17 cellular contexts compared by ENCODE assay signal in genomic region chr2:221420245-221420644, GRCh38.
A peak's percentile ranks its signal among the peaks of the same experiment; 100 is the strongest.
DNase-seq lines count a peak whose midpoint lies in the region; ATAC-seq, FAIRE-seq and TF ChIP-seq lines count a peak whose summit lies in the region.
"Had no signal": no experiment of that assay in that cellular context is flagged by ENCODE, and none has a peak within 500 bp of the region (broad histone marks: within the 10 kb centered on the region; RNA-seq: fewer than 3 reads in every experiment).

No MANE protein-coding gene starts in this region.

- intact Hi-C loops in GM12878 (cut with micrococcal nuclease; ENCODE audit: unreplicated experiment) (no loop called here), A673 (cut with micrococcal nuclease; ENCODE audit: unreplicated experiment) (no loop called here)

- no peak for TF ChIP-seq POLR2A in GM12878 (IDR thresholded peaks at IDR 0.05; ENCODE audit: low read depth, low read length)

- H3K4me1 ChIP-seq in GM12878 (ENCODE audit: control insufficient read depth, insufficient read depth, low read length): no peaks in the 10 kb centered on the region
- no peaks in the 10 kb centered on the region for H3K4me1 ChIP-seq in A673 (ENCODE audit: insufficient read depth, low read length, poor library complexity, severe bottlenecking)

- peaks cover 6% of the 10 kb centered on the region for H3K4me1 Mint-ChIP-seq in activated naive CD8-positive, alpha-beta T cell (ENCODE audit: low read depth)
- H3K4me1 Mint-ChIP-seq in activated naive CD8-positive, alpha-beta T cell treated with anti-CD3 and anti-CD28 coated beads, Interleukin-2, amount 50 U/mL, for 24 hours: peaks cover 11% of the 10 kb centered on the region
- H3K4me1 Mint-ChIP-seq: activated naive CD8-positive, alpha-beta T cell treated with anti-CD3 and anti-CD28 coated beads, Interleukin-2, amount 10 ng/mL, durations not matched to agents 7 days and 5 days had no signal

- POLR2A ChIA-PET in GM12878 (lab: Charles Lee) (no interaction called here), A673 (lab: Charles Lee; ENCODE audit: low non-redundant PET) (no interaction called here)

- RAD21 ChIA-PET in GM12878 (lab: Charles Lee; ENCODE audit: unreplicated experiment): no interaction called here

- H3K36me3 Mint-ChIP-seq in activated naive CD8-positive, alpha-beta T cell: no peaks in the 10 kb centered on the region
- no peaks in the 10 kb centered on the region for H3K36me3 Mint-ChIP-seq in activated naive CD8-positive, alpha-beta T cell treated with anti-CD3 and anti-CD28 coated beads, Interleukin-2, amount 50 U/mL, for 24 hours (ENCODE audit: low read depth)
- H3K36me3 Mint-ChIP-seq: activated naive CD8-positive, alpha-beta T cell treated with anti-CD3 and anti-CD28 coated beads, Interleukin-2, amount 10 ng/mL, durations not matched to agents 7 days and 5 days had no signal

- ATAC-seq in activated naive CD8-positive, alpha-beta T cell treated with anti-CD3 and anti-CD28 coated beads, Interleukin-2, amount 50 U/mL, for 24 hours: no peak
- ATAC-seq in GM12878: peak; percentile 85
- ATAC-seq in HG02798 (IDR thresholded peaks at IDR 0.05; ENCODE audit: poor library complexity, unreplicated experiment): no peak
- ATAC-seq: gastroesophageal sphincter had no signal

- peak overlapping the region; percentile 13 for H3K27ac Mint-ChIP-seq in activated naive CD8-positive, alpha-beta T cell
- no peak overlapping the region for H3K27ac Mint-ChIP-seq in activated naive CD8-positive, alpha-beta T cell treated with anti-CD3 and anti-CD28 coated beads, Interleukin-2, amount 50 U/mL, for 24 hours
- H3K27ac Mint-ChIP-seq: activated naive CD8-positive, alpha-beta T cell treated with anti-CD3 and anti-CD28 coated beads, Interleukin-2, amount 10 ng/mL, durations not matched to agents 7 days and 5 days; type B pancreatic cell had no signal

- SMC1A ChIA-PET in GM12878 (lab: Charles Lee; ENCODE audit: uncharacterized antibody, unreplicated experiment): interaction anchor here (1.1 kb wide), 1 partner anchor 11 kb away, joined by 3 read pairs; no protein-coding TSS in a partner anchor

- no peak for FAIRE-seq in GM12878 (lab: Jason Lieb, UNC)
- FAIRE-seq: H54, islet of Langerhans had no signal

- no peaks in the 10 kb centered on the region for H4K20me1 ChIP-seq in GM12878 (ENCODE audit: control insufficient read depth, insufficient read depth)

- TF ChIP-seq CTCF in GM12878 (IDR thresholded peaks at IDR 0.05 in 2 of 3, conservative IDR thresholded peaks at IDR 0.05 in 1 of 3; ENCODE audit: control insufficient read depth in 2 of 3, extremely low read depth in 1 of 3, insufficient read depth in 1 of 3, low read depth in 3 of 3, low read length in 3 of 3) (no peak), A673 (conservative IDR thresholded peaks at IDR 0.05; ENCODE audit: low read depth, low read length) (no peak)

- H3K9me3 Mint-ChIP-seq in activated naive CD8-positive, alpha-beta T cell (ENCODE audit: low read depth): no peaks in the 10 kb centered on the region
- H3K9me3 Mint-ChIP-seq in activated naive CD8-positive, alpha-beta T cell treated with anti-CD3 and anti-CD28 coated beads, Interleukin-2, amount 50 U/mL, for 24 hours: no peaks in the 10 kb centered on the region
- H3K9me3 Mint-ChIP-seq: activated naive CD8-positive, alpha-beta T cell treated with anti-CD3 and anti-CD28 coated beads, Interleukin-2, amount 10 ng/mL, durations not matched to agents 7 days and 5 days; type B pancreatic cell had no signal

- DNase-seq in activated naive CD8-positive, alpha-beta T cell treated with anti-CD3 and anti-CD28 coated beads, Interleukin-2, amount 50 U/mL, for 24 hours: no peak
- DNase-seq in Jurkat, Clone E6-1 (ENCODE audit: low read depth, low spot score): peak; percentile 23
- DNase-seq in GM12878 (ENCODE audit: low read depth, low spot score) (peak; percentile 12), pulmonary artery endothelial cell (ENCODE audit: low read depth, low spot score) (peak; percentile 71), A673 (ENCODE audit: low spot score) (no peak), DMS53 (lab: John Stamatoyannopoulos, UW) (no peak)
- DNase-seq: activated naive CD8-positive, alpha-beta T cell treated with anti-CD3 and anti-CD28 coated beads, Interleukin-2, amount 10 ng/mL, durations not matched to agents 7 days and 5 days; cerebellar nuclear complex; NCI-H2107; nucleus accumbens; stimulated activated CD4-positive, alpha-beta T cell treated with anti-CD3 and anti-CD28 coated beads, Interleukin-4, amount 100 ng/mL, for 24 hours had no signal

- TF ChIP-seq RAD21 in GM12878 (IDR thresholded peaks at IDR 0.05; ENCODE audit: insufficient read depth, low read depth, low read length): no peak

- H3K36me3 ChIP-seq in GM12878 (ENCODE audit: control insufficient read depth in 2 of 2, insufficient read depth in 2 of 2, low read length in 1 of 2): no peaks in the 10 kb centered on the region
- peaks cover 13% of the 10 kb centered on the region for H3K36me3 ChIP-seq in A673 (ENCODE audit: insufficient read depth, low read length, poor library complexity, severe bottlenecking)

- no peak overlapping the region for H3K4me2 ChIP-seq in GM12878 (ENCODE audit: control insufficient read depth, insufficient read depth)

- CTCF ChIA-PET in GM12878 (lab: Yijun Ruan, JAX) (no interaction called here), A673 (lab: Charles Lee) (no interaction called here)

- H3K27me3 Mint-ChIP-seq in activated naive CD8-positive, alpha-beta T cell: no peaks in the 10 kb centered on the region
- no peaks in the 10 kb centered on the region for H3K27me3 Mint-ChIP-seq in activated naive CD8-positive, alpha-beta T cell treated with anti-CD3 and anti-CD28 coated beads, Interleukin-2, amount 50 U/mL, for 24 hours
- H3K27me3 Mint-ChIP-seq: type B pancreatic cell had no signal

- 2% methylated on average over 7 of the region's 7 CpGs for WGBS in GM12878 (ENCODE audit: insufficient coverage, insufficient replicate concordance, low lambda C conversion rate, missing lambda C conversion rate)

- BruUV-seq in GM12878 (replicated peaks; lab: Mats Ljungman, UMichigan) (no TSS peak), A673 (replicated peaks; lab: Mats Ljungman, UMichigan) (no TSS peak)

- no peaks in the 10 kb centered on the region for H3K9me3 ChIP-seq in GM12878 (replicated peaks; ENCODE audit: control insufficient read depth, insufficient read depth, low read length)
- H3K9me3 ChIP-seq in A673 (ENCODE audit: low read depth, low read length, poor library complexity, severe bottlenecking): no peaks in the 10 kb centered on the region
- H3K9me3 ChIP-seq: gastroesophageal sphincter had no signal

- H3K4me3 ChIP-seq in Jurkat, Clone E6-1 (ENCODE audit: low read length): no peak overlapping the region
- no peak overlapping the region for H3K4me3 ChIP-seq in GM12878
- H3K4me3 ChIP-seq in A673 (ENCODE audit: low read depth, low read length, poor library complexity, severe bottlenecking): no peak overlapping the region
- H3K4me3 ChIP-seq: gastroesophageal sphincter had no signal

- H3K4me3 Mint-ChIP-seq in activated naive CD8-positive, alpha-beta T cell: no peak overlapping the region
- no peak overlapping the region for H3K4me3 Mint-ChIP-seq in activated naive CD8-positive, alpha-beta T cell treated with anti-CD3 and anti-CD28 coated beads, Interleukin-2, amount 50 U/mL, for 24 hours
- H3K4me3 Mint-ChIP-seq: activated naive CD8-positive, alpha-beta T cell treated with anti-CD3 and anti-CD28 coated beads, Interleukin-2, amount 10 ng/mL, durations not matched to agents 7 days and 5 days; type B pancreatic cell had no signal

- H3K9ac ChIP-seq in GM12878 (ENCODE audit: control insufficient read depth, insufficient read depth, low read length): no peak overlapping the region

- no peak overlapping the region for H3K27ac ChIP-seq in GM12878 (ENCODE audit: control insufficient read depth, insufficient read depth)
- no peak overlapping the region for H3K27ac ChIP-seq in A673 (ENCODE audit: low read depth, low read length, poor library complexity, severe bottlenecking)
- H3K27ac ChIP-seq: gastroesophageal sphincter had no signal

- no peaks in the 10 kb centered on the region for H3K79me2 ChIP-seq in GM12878 (ENCODE audit: control insufficient read depth, insufficient read depth, low read length)

- in situ Hi-C loops in GM12878 (cut with MboI): no loop called here

- peak in 1 of 2 experiments; percentile 60; a peak in 1 of 4 replicates for TF ChIP-seq EP300 in GM12878 (IDR thresholded peaks at IDR 0.05; ENCODE audit: borderline replicate concordance in 1 of 2, control insufficient read depth in 1 of 2, low read depth in 2 of 2, low read length in 2 of 2)

- H2AFZ ChIP-seq in GM12878 (ENCODE audit: control insufficient read depth, low read depth, low read length): no peak overlapping the region

- H3K27me3 ChIP-seq in GM12878 (replicated peaks in 1 of 2; ENCODE audit: control insufficient read depth in 2 of 2, insufficient read depth in 2 of 2, low read length in 1 of 2) (no peaks in the 10 kb centered on the region; a peak in 1 of 4 replicates), A673 (replicated peaks; ENCODE audit: insufficient read depth, low read depth, low read length, poor library complexity) (no peaks in the 10 kb centered on the region)
- H3K27me3 ChIP-seq: gastroesophageal sphincter had no signal

TF ChIP-seq in GM12878, 131 proteins besides CTCF, POLR2A, EP300 and RAD21:
- peak; percentile 50; the same call in 1 of the 2 replicates for TF ChIP-seq MTA2 (IDR thresholded peaks at IDR 0.05; ENCODE audit: low read depth)
- peak; percentile 64; the same call in 1 of the 2 replicates for TF ChIP-seq DPF2 (IDR thresholded peaks at IDR 0.05)
- 0 out of 2 replicates have a peak, but pooled peaks have one; percentile 17 for TF ChIP-seq IKZF1 (conservative IDR thresholded peaks at IDR 0.05)
- TF ChIP-seq HDGF (IDR thresholded peaks at IDR 0.05): no peak
- TF ChIP-seq ZNF384 (IDR thresholded peaks at IDR 0.05; ENCODE audit: borderline replicate concordance, low read depth, low read length): 0 out of 2 replicates have a peak, but pooled peaks have one; percentile 6
- no peak for TF ChIP-seq NFYA (IDR thresholded peaks at IDR 0.05; ENCODE audit: borderline replicate concordance, low read depth, low read length)

Comparison
In these comparisons a context has a peak if more than half of its experiments do, and no peak if none do; other contexts are left out.
1. DNase-seq: peak in Jurkat, Clone E6-1 (single experiment), GM12878 (single experiment) and pulmonary artery endothelial cell (single experiment); none in activated naive CD8-positive, alpha-beta T cell treated with anti-CD3 and anti-CD28 coated beads, Interleukin-2, amount 50 U/mL, for 24 hours (single experiment), A673 (single experiment) and DMS53 (single experiment).